In genomic region chr3:51386159-51386851, GRCh38 we compare ENCODE assay signal across 8 cellular contexts. TPM values are rescaled to one million over a fixed set of nuclear protein-coding genes. Genes with fewer than 3 reads are reported as not detected.
DNase-seq lines count a peak whose midpoint lies in the region; ATAC-seq and TF ChIP-seq lines count a peak whose summit lies in the region.

No MANE protein-coding gene starts in this region.

- no peak for DNase-seq in activated T-cell treated with anti-CD3 and anti-CD28 coated beads, Interleukin-2, amount 50 U/mL, for 4 hours
- no peak for DNase-seq in activated T-cell treated with anti-CD3 and anti-CD28 coated beads, Interleukin-2, amount 50 U/mL, for 48 hours
- no peak for DNase-seq in activated naive CD8-positive, alpha-beta T cell treated with anti-CD3 and anti-CD28 coated beads, Interleukin-2, amount 10 ng/mL, durations not matched to agents 7 days and 5 days
- DNase-seq in kidney epithelial cell (ENCODE audit: low read depth): no peak
- no peak for DNase-seq in thyroid gland
- no peak for DNase-seq in amniotic stem cell (lab: John Stamatoyannopoulos, UW)
- no peak for DNase-seq in NOMO-1 treated with dmso at 0.1 percent for 144 hours (lab: John Stamatoyannopoulos, UW; ENCODE audit: unreplicated experiment)
- DNase-seq in middle frontal gyrus (ENCODE audit: extremely low spot score, low spot score): no peak

- H3K27ac Mint-ChIP-seq in activated naive CD8-positive, alpha-beta T cell treated with anti-CD3 and anti-CD28 coated beads, Interleukin-2, amount 10 ng/mL, durations not matched to agents 7 days and 5 days: peak overlapping the region; percentile 91

- H3K9me3 ChIP-seq in thyroid gland: no peaks in the 10 kb centered on the region

- H3K4me3 ChIP-seq in kidney epithelial cell (ENCODE audit: low read depth, low read length) (peak overlapping the region; percentile 86), thyroid gland (replicated peaks in 1 of 3) (peak overlapping the region; percentile 36 to 81 (median 71))

- H3K27me3 Mint-ChIP-seq in activated T-cell treated with anti-CD3 and anti-CD28 coated beads, Interleukin-2, amount 50 U/mL, for 4 hours (ENCODE audit: low read depth): no peaks in the 10 kb centered on the region
- H3K27me3 Mint-ChIP-seq in activated naive CD8-positive, alpha-beta T cell treated with anti-CD3 and anti-CD28 coated beads, Interleukin-2, amount 10 ng/mL, durations not matched to agents 7 days and 5 days: no peaks in the 10 kb centered on the region

- POLR2A ChIA-PET in activated naive CD8-positive, alpha-beta T cell treated with anti-CD3 and anti-CD28 coated beads, Interleukin-2, amount 10 ng/mL, durations not matched to agents 7 days and 5 days (lab: Charles Lee): interaction anchor here (1.1 to 2.8 kb wide), 12 partner anchors 9 to 1049 kb away, joined by 3 to 19 read pairs (median 6); partner anchors contain the start of genes ABHD14B, CISH, DCAF1 and HEMK1

- H3K36me3 ChIP-seq in kidney epithelial cell (ENCODE audit: control insufficient read depth, insufficient read depth, low read length): peaks cover 5% of the 10 kb centered on the region
- H3K36me3 ChIP-seq in thyroid gland: peaks cover 20 to 27% of the 10 kb centered on the region in 2 donors

- TF ChIP-seq POLR2A in thyroid gland (IDR thresholded peaks at IDR 0.05): no peak

- H3K4me3 Mint-ChIP-seq in activated T-cell treated with anti-CD3 and anti-CD28 coated beads, Interleukin-2, amount 50 U/mL, for 4 hours: peak overlapping the region; percentile 99
- H3K4me3 Mint-ChIP-seq in activated naive CD8-positive, alpha-beta T cell treated with anti-CD3 and anti-CD28 coated beads, Interleukin-2, amount 10 ng/mL, durations not matched to agents 7 days and 5 days: peak overlapping the region; percentile 91

- peaks cover 38 to 60% of the 10 kb centered on the region in 2 donors for H3K4me1 ChIP-seq in thyroid gland

- no peak for ATAC-seq in activated T-cell treated with anti-CD3 and anti-CD28 coated beads, Interleukin-2, amount 50 U/mL, for 4 hours
- no peak for ATAC-seq in activated naive CD8-positive, alpha-beta T cell treated with anti-CD3 and anti-CD28 coated beads, Interleukin-2, amount 10 ng/mL, durations not matched to agents 7 days and 5 days (ENCODE audit: low read depth)

- no peaks in the 10 kb centered on the region for H3K9me3 Mint-ChIP-seq in activated T-cell treated with anti-CD3 and anti-CD28 coated beads, Interleukin-2, amount 50 U/mL, for 4 hours
- no peaks in the 10 kb centered on the region for H3K9me3 Mint-ChIP-seq in activated naive CD8-positive, alpha-beta T cell treated with anti-CD3 and anti-CD28 coated beads, Interleukin-2, amount 10 ng/mL, durations not matched to agents 7 days and 5 days

- TF ChIP-seq CTCF in kidney epithelial cell (IDR thresholded peaks at IDR 0.05; ENCODE audit: insufficient read depth, low read length, poor library complexity, severe bottlenecking): no peak
- peak in 1 of 6 experiments; percentile 29 for TF ChIP-seq CTCF in thyroid gland (IDR thresholded peaks at IDR 0.05)

- WGBS in thyroid gland, 2 donors: 24 to 26% methylated on average over 8 of the region's 8 CpGs

- H3K36me3 Mint-ChIP-seq in activated T-cell treated with anti-CD3 and anti-CD28 coated beads, Interleukin-2, amount 50 U/mL, for 4 hours (ENCODE audit: insufficient read depth): peaks cover 26% of the 10 kb centered on the region
- H3K36me3 Mint-ChIP-seq in activated naive CD8-positive, alpha-beta T cell treated with anti-CD3 and anti-CD28 coated beads, Interleukin-2, amount 10 ng/mL, durations not matched to agents 7 days and 5 days: peaks cover 20% of the 10 kb centered on the region

- no peaks in the 10 kb centered on the region for H3K27me3 ChIP-seq in kidney epithelial cell (ENCODE audit: control insufficient read depth, insufficient read depth, low read length)
- no peaks in the 10 kb centered on the region for H3K27me3 ChIP-seq in thyroid gland

- intact Hi-C loops in thyroid gland (cut with DNase I): loop anchor here (10.0 kb wide), 1 partner anchor 588 kb away; the partner anchor contains the start of genes ABHD14A and ABHD14B

- H3K27ac ChIP-seq in thyroid gland: peak overlapping the region; percentile 87 to 90 (median 90)

- H3K4me1 Mint-ChIP-seq in activated T-cell treated with anti-CD3 and anti-CD28 coated beads, Interleukin-2, amount 50 U/mL, for 4 hours (ENCODE audit: low read depth): peaks cover 55% of the 10 kb centered on the region
- H3K4me1 Mint-ChIP-seq in activated naive CD8-positive, alpha-beta T cell treated with anti-CD3 and anti-CD28 coated beads, Interleukin-2, amount 10 ng/mL, durations not matched to agents 7 days and 5 days: peaks cover 41% of the 10 kb centered on the region

RNA-seq across cellular contexts. Expression of gene MANF, which starts 1.2 kb away (rescaled TPM):
- total RNA-seq in activated T-cell treated with anti-CD3 and anti-CD28 coated beads, Interleukin-2, amount 50 U/mL, for 4 hours: 100 to 1,000 TPM; 226 to 237 (median 236) TPM
- total RNA-seq in activated naive CD8-positive, alpha-beta T cell treated with anti-CD3 and anti-CD28 coated beads, Interleukin-2, amount 10 ng/mL, durations not matched to agents 7 days and 5 days: 10 to 100 TPM; 86.2 to 88.2 TPM
- 115 and 133 TPM in 2 replicates for total RNA-seq in kidney epithelial cell
- 100 to 1,000 TPM in 2 of 4 donors, 10 to 100 TPM in 2; 79.7 to 312 (median 189) TPM for total RNA-seq in thyroid gland

RNA-seq across cellular contexts. Expression of gene RBM15B, which starts 4.8 kb away (rescaled TPM):
- 10 to 100 TPM; 42.1 to 43.4 (median 42.3) TPM for total RNA-seq in activated T-cell treated with anti-CD3 and anti-CD28 coated beads, Interleukin-2, amount 50 U/mL, for 4 hours
- 10 to 100 TPM; 30.5 to 32.6 TPM for total RNA-seq in activated naive CD8-positive, alpha-beta T cell treated with anti-CD3 and anti-CD28 coated beads, Interleukin-2, amount 10 ng/mL, durations not matched to agents 7 days and 5 days
- total RNA-seq in kidney epithelial cell: 32.6 and 38.1 TPM in 2 replicates
- total RNA-seq in thyroid gland: 10 to 100 TPM; 29.4 to 50.0 (median 38.9) TPM
